ENCODE assay signal across 1 cellular context in genomic region chr13:83943530-83944279, GRCh38.
TF ChIP-seq lines count a peak whose summit lies in the region.

No MANE protein-coding gene starts in this region.

TF ChIP-seq in GM23338, 12 proteins besides CTCF, POLR2A, EP300 and RAD21 (continued from another document):
- TF ChIP-seq, protein P1, sequence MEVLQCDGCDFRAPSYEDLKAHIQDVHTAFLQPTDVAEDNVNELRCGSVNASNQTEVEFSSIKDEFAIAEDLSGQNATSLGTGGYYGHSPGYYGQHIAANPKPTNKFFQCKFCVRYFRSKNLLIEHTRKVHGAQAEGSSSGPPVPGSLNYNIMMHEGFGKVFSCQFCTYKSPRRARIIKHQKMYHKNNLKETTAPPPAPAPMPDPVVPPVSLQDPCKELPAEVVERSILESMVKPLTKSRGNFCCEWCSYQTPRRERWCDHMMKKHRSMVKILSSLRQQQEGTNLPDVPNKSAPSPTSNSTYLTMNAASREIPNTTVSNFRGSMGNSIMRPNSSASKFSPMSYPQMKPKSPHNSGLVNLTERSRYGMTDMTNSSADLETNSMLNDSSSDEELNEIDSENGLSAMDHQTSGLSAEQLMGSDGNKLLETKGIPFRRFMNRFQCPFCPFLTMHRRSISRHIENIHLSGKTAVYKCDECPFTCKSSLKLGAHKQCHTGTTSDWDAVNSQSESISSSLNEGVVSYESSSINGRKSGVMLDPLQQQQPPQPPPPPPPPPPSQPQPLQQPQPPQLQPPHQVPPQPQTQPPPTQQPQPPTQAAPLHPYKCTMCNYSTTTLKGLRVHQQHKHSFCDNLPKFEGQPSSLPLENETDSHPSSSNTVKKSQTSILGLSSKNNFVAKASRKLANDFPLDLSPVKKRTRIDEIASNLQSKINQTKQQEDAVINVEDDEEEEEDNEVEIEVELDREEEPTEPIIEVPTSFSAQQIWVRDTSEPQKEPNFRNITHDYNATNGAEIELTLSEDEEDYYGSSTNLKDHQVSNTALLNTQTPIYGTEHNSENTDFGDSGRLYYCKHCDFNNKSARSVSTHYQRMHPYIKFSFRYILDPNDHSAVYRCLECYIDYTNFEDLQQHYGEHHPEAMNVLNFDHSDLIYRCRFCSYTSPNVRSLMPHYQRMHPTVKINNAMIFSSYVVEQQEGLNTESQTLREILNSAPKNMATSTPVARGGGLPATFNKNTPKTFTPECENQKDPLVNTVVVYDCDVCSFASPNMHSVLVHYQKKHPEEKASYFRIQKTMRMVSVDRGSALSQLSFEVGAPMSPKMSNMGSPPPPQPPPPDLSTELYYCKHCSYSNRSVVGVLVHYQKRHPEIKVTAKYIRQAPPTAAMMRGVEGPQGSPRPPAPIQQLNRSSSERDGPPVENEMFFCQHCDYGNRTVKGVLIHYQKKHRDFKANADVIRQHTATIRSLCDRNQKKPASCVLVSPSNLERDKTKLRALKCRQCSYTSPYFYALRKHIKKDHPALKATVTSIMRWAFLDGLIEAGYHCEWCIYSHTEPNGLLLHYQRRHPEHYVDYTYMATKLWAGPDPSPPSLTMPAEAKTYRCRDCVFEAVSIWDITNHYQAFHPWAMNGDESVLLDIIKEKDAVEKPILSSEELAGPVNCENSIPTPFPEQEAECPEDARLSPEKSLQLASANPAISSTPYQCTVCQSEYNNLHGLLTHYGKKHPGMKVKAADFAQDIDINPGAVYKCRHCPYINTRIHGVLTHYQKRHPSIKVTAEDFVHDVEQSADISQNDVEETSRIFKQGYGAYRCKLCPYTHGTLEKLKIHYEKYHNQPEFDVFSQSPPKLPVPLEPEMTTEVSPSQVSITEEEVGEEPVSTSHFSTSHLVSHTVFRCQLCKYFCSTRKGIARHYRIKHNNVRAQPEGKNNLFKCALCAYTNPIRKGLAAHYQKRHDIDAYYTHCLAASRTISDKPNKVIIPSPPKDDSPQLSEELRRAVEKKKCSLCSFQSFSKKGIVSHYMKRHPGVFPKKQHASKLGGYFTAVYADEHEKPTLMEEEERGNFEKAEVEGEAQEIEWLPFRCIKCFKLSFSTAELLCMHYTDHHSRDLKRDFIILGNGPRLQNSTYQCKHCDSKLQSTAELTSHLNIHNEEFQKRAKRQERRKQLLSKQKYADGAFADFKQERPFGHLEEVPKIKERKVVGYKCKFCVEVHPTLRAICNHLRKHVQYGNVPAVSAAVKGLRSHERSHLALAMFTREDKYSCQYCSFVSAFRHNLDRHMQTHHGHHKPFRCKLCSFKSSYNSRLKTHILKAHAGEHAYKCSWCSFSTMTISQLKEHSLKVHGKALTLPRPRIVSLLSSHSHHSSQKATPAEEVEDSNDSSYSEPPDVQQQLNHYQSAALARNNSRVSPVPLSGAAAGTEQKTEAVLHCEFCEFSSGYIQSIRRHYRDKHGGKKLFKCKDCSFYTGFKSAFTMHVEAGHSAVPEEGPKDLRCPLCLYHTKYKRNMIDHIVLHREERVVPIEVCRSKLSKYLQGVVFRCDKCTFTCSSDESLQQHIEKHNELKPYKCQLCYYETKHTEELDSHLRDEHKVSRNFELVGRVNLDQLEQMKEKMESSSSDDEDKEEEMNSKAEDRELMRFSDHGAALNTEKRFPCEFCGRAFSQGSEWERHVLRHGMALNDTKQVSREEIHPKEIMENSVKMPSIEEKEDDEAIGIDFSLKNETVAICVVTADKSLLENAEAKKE (CRISPR knock-in tag; IDR thresholded peaks at IDR 0.05) = no peak
- TF ChIP-seq JUNB (IDR thresholded peaks at IDR 0.05; ENCODE audit: unreplicated experiment) (no peak), EZH2phosphoT487 (IDR thresholded peaks at IDR 0.05; ENCODE audit: unreplicated experiment) (no peak), EZH2 (IDR thresholded peaks at IDR 0.05; ENCODE audit: low read depth, unreplicated experiment) (no peak), CREB1 (CRISPR knock-in tag; IDR thresholded peaks at IDR 0.05; ENCODE audit: low read depth) (no peak), ZNF331 (CRISPR knock-in tag; IDR thresholded peaks at IDR 0.05; ENCODE audit: low read depth) (no peak)
- TF ChIP-seq, protein P2, sequence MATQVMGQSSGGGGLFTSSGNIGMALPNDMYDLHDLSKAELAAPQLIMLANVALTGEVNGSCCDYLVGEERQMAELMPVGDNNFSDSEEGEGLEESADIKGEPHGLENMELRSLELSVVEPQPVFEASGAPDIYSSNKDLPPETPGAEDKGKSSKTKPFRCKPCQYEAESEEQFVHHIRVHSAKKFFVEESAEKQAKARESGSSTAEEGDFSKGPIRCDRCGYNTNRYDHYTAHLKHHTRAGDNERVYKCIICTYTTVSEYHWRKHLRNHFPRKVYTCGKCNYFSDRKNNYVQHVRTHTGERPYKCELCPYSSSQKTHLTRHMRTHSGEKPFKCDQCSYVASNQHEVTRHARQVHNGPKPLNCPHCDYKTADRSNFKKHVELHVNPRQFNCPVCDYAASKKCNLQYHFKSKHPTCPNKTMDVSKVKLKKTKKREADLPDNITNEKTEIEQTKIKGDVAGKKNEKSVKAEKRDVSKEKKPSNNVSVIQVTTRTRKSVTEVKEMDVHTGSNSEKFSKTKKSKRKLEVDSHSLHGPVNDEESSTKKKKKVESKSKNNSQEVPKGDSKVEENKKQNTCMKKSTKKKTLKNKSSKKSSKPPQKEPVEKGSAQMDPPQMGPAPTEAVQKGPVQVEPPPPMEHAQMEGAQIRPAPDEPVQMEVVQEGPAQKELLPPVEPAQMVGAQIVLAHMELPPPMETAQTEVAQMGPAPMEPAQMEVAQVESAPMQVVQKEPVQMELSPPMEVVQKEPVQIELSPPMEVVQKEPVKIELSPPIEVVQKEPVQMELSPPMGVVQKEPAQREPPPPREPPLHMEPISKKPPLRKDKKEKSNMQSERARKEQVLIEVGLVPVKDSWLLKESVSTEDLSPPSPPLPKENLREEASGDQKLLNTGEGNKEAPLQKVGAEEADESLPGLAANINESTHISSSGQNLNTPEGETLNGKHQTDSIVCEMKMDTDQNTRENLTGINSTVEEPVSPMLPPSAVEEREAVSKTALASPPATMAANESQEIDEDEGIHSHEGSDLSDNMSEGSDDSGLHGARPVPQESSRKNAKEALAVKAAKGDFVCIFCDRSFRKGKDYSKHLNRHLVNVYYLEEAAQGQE (IDR thresholded peaks at IDR 0.05; ENCODE audit: unreplicated experiment) = no peak
- TF ChIP-seq, protein P3, sequence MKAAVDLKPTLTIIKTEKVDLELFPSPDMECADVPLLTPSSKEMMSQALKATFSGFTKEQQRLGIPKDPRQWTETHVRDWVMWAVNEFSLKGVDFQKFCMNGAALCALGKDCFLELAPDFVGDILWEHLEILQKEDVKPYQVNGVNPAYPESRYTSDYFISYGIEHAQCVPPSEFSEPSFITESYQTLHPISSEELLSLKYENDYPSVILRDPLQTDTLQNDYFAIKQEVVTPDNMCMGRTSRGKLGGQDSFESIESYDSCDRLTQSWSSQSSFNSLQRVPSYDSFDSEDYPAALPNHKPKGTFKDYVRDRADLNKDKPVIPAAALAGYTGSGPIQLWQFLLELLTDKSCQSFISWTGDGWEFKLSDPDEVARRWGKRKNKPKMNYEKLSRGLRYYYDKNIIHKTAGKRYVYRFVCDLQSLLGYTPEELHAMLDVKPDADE (IDR thresholded peaks at IDR 0.05) = no peak
